Comparison of ENCODE assay signal across 8 cellular contexts in genomic region chr6:111478749-111479148, GRCh38. TPM values are rescaled to one million over a fixed set of nuclear protein-coding genes. Genes with fewer than 3 reads are reported as not detected.
DNase-seq lines count a peak whose midpoint lies in the region; ATAC-seq, FAIRE-seq and TF ChIP-seq lines count a peak whose summit lies in the region.

No MANE protein-coding gene starts in this region.

- H3K79me2 ChIP-seq in astrocyte (ENCODE audit: insufficient read depth, low read length): peaks cover 91% of the 10 kb centered on the region

- H3K36me3 ChIP-seq in CD4-positive, alpha-beta memory T cell (ENCODE audit: insufficient read depth, low read length): no peaks in the 10 kb centered on the region
- H3K36me3 ChIP-seq in astrocyte (ENCODE audit: insufficient read depth, low read length) (no peaks in the 10 kb centered on the region), left lung (no peaks in the 10 kb centered on the region)

- CTCF ChIA-PET in CD4-positive, alpha-beta memory T cell (lab: Charles Lee; ENCODE audit: partially characterized antibody): interaction anchor here (0.6 to 3.1 kb wide), 38 partner anchors 10 to 684 kb away, joined by 3 to 128 read pairs (median 4); partner anchors contain the start of gene TRAF3IP2

- POLR2A ChIA-PET in CD4-positive, alpha-beta memory T cell (lab: Charles Lee; ENCODE audit: partially characterized antibody): interaction anchor here (0.7 to 2.0 kb wide), 9 partner anchors 8 to 609 kb away, joined by 3 to 40 read pairs (median 4); partner anchors contain the start of genes AMD1, FAM229B, TRAF3IP2 and TUBE1

- H3K4me1 ChIP-seq in CD4-positive, alpha-beta memory T cell (ENCODE audit: insufficient read depth, low read length): peaks cover 29% of the 10 kb centered on the region
- H3K4me1 ChIP-seq in astrocyte (ENCODE audit: insufficient read depth, low read length) (peaks cover 29% of the 10 kb centered on the region), left lung (peaks cover 19 to 49% of the 10 kb centered on the region in 2 donors)

- H3K9ac ChIP-seq in astrocyte (ENCODE audit: low read length): peak overlapping the region; percentile 21

- H2AFZ ChIP-seq in astrocyte (ENCODE audit: low read depth, low read length): no peak overlapping the region

- H3K4me3 Mint-ChIP-seq in CD4-positive, alpha-beta memory T cell: peak overlapping the region in 1 of 8 donors; percentile 21
- no peak overlapping the region for H3K4me3 Mint-ChIP-seq in astrocyte (ENCODE audit: unreplicated experiment)

- peak overlapping the region in 6 of 7 donors; percentile 36 to 86 (median 63) for H3K27ac Mint-ChIP-seq in CD4-positive, alpha-beta memory T cell
- peak overlapping the region; percentile 75 for H3K27ac Mint-ChIP-seq in astrocyte (ENCODE audit: unreplicated experiment)

- no peak overlapping the region for H3K4me3 ChIP-seq in CD4-positive, alpha-beta memory T cell (ENCODE audit: low read length in 2 of 2)
- H3K4me3 ChIP-seq in astrocyte (ENCODE audit: insufficient read depth, low read depth, low read length) (no peak overlapping the region), left lung (no peak overlapping the region)

- H3K27ac ChIP-seq in CD4-positive, alpha-beta memory T cell (ENCODE audit: low read depth, low read length): no peak overlapping the region
- H3K27ac ChIP-seq in astrocyte (ENCODE audit: low read depth, low read length) (peak overlapping the region; percentile 52), left lung (peak overlapping the region in 1 of 2 donors; percentile 11)

- TF ChIP-seq CTCF in astrocyte (IDR thresholded peaks at IDR 0.05; ENCODE audit: insufficient read depth, low read depth, low read length) (no peak), left lung (IDR thresholded peaks at IDR 0.05) (peak in 1 of 2 donors; percentile 28)

- ATAC-seq in GM19351 (IDR thresholded peaks at IDR 0.05; ENCODE audit: unreplicated experiment) (peak; percentile 23), left lung (peak; percentile 17), HG03342 (IDR thresholded peaks at IDR 0.05; ENCODE audit: unreplicated experiment) (no peak), HG03108 (IDR thresholded peaks at IDR 0.05; ENCODE audit: unreplicated experiment) (no peak)
- ATAC-seq in activated CD4-positive, CD25-positive, alpha-beta regulatory T cell treated with anti-CD3 and anti-CD28 coated beads, Interleukin-2, amount 50 U/mL, for 24 hours: no peak

- no peaks in the 10 kb centered on the region for H3K27me3 ChIP-seq in CD4-positive, alpha-beta memory T cell (ENCODE audit: insufficient read depth, low read length)
- no peaks in the 10 kb centered on the region for H3K27me3 ChIP-seq in astrocyte (ENCODE audit: insufficient read depth, low read length)
- H3K27me3 ChIP-seq in left lung: no peaks in the 10 kb centered on the region

- H4K20me1 ChIP-seq in astrocyte (ENCODE audit: insufficient read depth, low read length): peaks cover 39% of the 10 kb centered on the region

- no peaks in the 10 kb centered on the region for H3K27me3 Mint-ChIP-seq in CD4-positive, alpha-beta memory T cell
- no peaks in the 10 kb centered on the region for H3K27me3 Mint-ChIP-seq in astrocyte (ENCODE audit: low read depth, unreplicated experiment)

- H3K9me3 ChIP-seq in CD4-positive, alpha-beta memory T cell (ENCODE audit: control insufficient read depth in 1 of 2, low read length in 2 of 2): no peaks in the 10 kb centered on the region
- H3K9me3 ChIP-seq in astrocyte (ENCODE audit: insufficient read depth, low read depth, low read length) (no peaks in the 10 kb centered on the region), left lung (no peaks in the 10 kb centered on the region)

- peaks cover 29 to 41% (median 34%) of the 10 kb centered on the region in 4 donors for H3K4me1 Mint-ChIP-seq in CD4-positive, alpha-beta memory T cell
- H3K4me1 Mint-ChIP-seq in astrocyte (ENCODE audit: low read depth, unreplicated experiment): peaks cover 18% of the 10 kb centered on the region

- intact Hi-C loops in CD4-positive, alpha-beta memory T cell (cut with micrococcal nuclease): loop anchor here (1.0 to 5.0 kb wide), 4 partner anchors 16 to 421 kb away; a partner anchor contains a TSS
- intact Hi-C loops in left lung (cut with DNase I): loop anchor here in 1 of 2 donors (10.0 kb wide), 2 partner anchors 114 to 224 kb away; a partner anchor contains a TSS

- DNase-seq in CD4-positive, alpha-beta memory T cell: peak; percentile 31 to 54 (median 47)
- peak; percentile 37 to 54 for DNase-seq in NCI-H1930 (lab: John Stamatoyannopoulos, UW)
- DNase-seq in astrocyte (ENCODE audit: low read depth): no peak
- no peak for DNase-seq in left lung

- peaks cover 0 to 7% of the 10 kb centered on the region in 2 donors for H3K36me3 Mint-ChIP-seq in CD4-positive, alpha-beta memory T cell
- H3K36me3 Mint-ChIP-seq in astrocyte (ENCODE audit: low read depth, unreplicated experiment): peaks cover 3% of the 10 kb centered on the region

- FAIRE-seq in astrocyte (lab: Jason Lieb, UNC): peak; percentile 54

- H3K9me3 Mint-ChIP-seq in CD4-positive, alpha-beta memory T cell: peaks cover 0 to 2% (median 0%) of the 10 kb centered on the region in 8 donors
- no peaks in the 10 kb centered on the region for H3K9me3 Mint-ChIP-seq in astrocyte (ENCODE audit: unreplicated experiment)

- H3K4me2 ChIP-seq in astrocyte (ENCODE audit: low read length): peak overlapping the region; percentile 17

RNA-seq across cellular contexts. Expression of gene REV3L, which starts 4.3 kb away (rescaled TPM):
- total RNA-seq in CD4-positive, alpha-beta memory T cell: 10 to 100 TPM; 28.8 to 34.5 TPM
- 10 to 100 TPM in 1 of 2 donors, 1 to 10 TPM in 1; 8.0 to 20.2 TPM for polyA plus RNA-seq in CD4-positive, alpha-beta memory T cell
- total RNA-seq in astrocyte (18.2 and 23.0 TPM in 2 replicates), left lung (10 to 100 TPM; 29.3 to 35.4 TPM)

Comparison
In these comparisons a context has a peak if more than half of its experiments do, and no peak if none do; other contexts are left out.
1. DNase-seq: peak in CD4-positive, alpha-beta memory T cell (5 of 5) and NCI-H1930 (2 of 2); none in astrocyte (single experiment) and left lung (0 of 2).
2. ATAC-seq: peak in GM19351 (single experiment) and left lung (single experiment); none in activated CD4-positive, CD25-positive, alpha-beta regulatory T cell treated with anti-CD3 and anti-CD28 coated beads, Interleukin-2, amount 50 U/mL, for 24 hours (0 of 2), HG03342 (single experiment) and HG03108 (single experiment).